Comparison of ENCODE assay signal across 8 cellular contexts in the genomic region with DNA sequence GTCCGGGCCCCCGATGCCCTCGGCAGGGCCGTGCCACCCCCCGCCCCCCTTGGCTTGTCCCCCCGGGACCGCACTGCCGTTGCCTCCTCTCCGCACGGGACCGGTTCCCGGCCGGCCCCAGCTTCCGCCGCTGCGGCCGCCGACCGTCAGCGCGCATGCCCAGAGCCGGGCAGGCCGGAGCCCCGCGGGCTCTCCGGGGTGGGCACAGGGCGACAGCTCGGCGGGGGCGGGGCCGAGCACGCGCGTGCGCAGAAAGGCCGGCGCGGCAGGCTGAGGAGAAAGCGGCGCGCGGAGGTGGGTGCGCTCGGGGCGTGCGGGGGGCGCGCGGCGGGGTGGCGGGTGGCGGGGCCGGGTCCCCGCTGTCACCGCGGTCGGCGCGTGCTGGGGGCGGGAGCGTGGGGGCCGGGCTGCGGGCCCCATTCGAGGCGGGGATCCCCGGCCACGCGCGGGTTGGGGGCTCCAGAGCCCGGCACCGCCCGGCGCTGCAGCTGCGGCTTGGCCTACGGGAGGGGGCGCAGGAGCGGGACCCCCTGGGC. TPM values are rescaled to one million over a fixed set of nuclear protein-coding genes. Genes with fewer than 3 reads are reported as not detected.
DNase-seq lines count a peak whose midpoint lies in the region; ATAC-seq, FAIRE-seq and TF ChIP-seq lines count a peak whose summit lies in the region.

A gene (plus strand): TSS at position 251 of the 536 bp plus-strand sequence. CDS start 21,022 bp downstream, outside the sequence.

- FAIRE-seq in bronchial epithelial cell (lab: Jason Lieb, UNC), result no peak

- H3K27ac ChIP-seq in skin epidermis, result peak within 1 kb of the TSS; percentile 13 to 90 (median 82)

- DNase-seq in GM12865 (ENCODE audit: low read depth) (peak; percentile 92), NCI-H2107 treated with DMSO at 0.1 percent for 48 hours (lab: John Stamatoyannopoulos, UW; ENCODE audit: unreplicated experiment) (peak; percentile 48), activated B cell treated with CpG ODN at 0.5 μM for 24 hours (peak; percentile 89), bronchial epithelial cell (ENCODE audit: low read depth) (peak; percentile 57), iPS-NIHi7 (ENCODE audit: extremely low spot score) (peak; percentile 99)

- H3K36me3 Mint-ChIP-seq in activated B cell treated with CpG ODN at 0.5 μM for 24 hours (ENCODE audit: low read depth), result no peaks in the 10 kb centered on the region

- peaks cover 10% of the 10 kb centered on the region for H3K27me3 Mint-ChIP-seq in activated B cell treated with CpG ODN at 0.5 μM for 24 hours

- TF ChIP-seq CTCF in GM12865 (IDR thresholded peaks at IDR 0.05; ENCODE audit: insufficient read depth, low read depth, low read length, missing control alignments) (no peak), activated B cell treated with CpG ODN at 0.5 μM for 24 hours (IDR thresholded peaks at IDR 0.05) (no peak), bronchial epithelial cell (IDR thresholded peaks at IDR 0.05; ENCODE audit: insufficient read depth, low read length, severe bottlenecking) (no peak)

- H3K9me3 Mint-ChIP-seq in activated B cell treated with CpG ODN at 0.5 μM for 24 hours, result no peaks in the 10 kb centered on the region

- no peaks in the 10 kb centered on the region for H3K27me3 ChIP-seq in bronchial epithelial cell (ENCODE audit: control insufficient read depth, insufficient read depth, low read length)

- ATAC-seq in HG02623 (IDR thresholded peaks at IDR 0.05; ENCODE audit: unreplicated experiment) (peak; percentile 48), activated B cell treated with CpG ODN at 0.5 μM for 24 hours (ENCODE audit: low read depth) (peak; percentile 79), HG03469 (IDR thresholded peaks at IDR 0.05; ENCODE audit: unreplicated experiment) (no peak)

- H3K36me3 ChIP-seq in bronchial epithelial cell (ENCODE audit: control insufficient read depth, insufficient read depth, low read length), result no peaks in the 10 kb centered on the region

- POLR2A ChIA-PET in activated B cell treated with CpG ODN at 0.5 μM for 24 hours (lab: Charles Lee), result interaction anchor here (0.6 to 2.3 kb wide), 12 partner anchors 12 to 510 kb away, joined by 3 to 18 read pairs (median 4); a partner anchor contains a TSS

- H3K4me3 ChIP-seq in GM12865 (ENCODE audit: low read depth, low read length) (peak within 1 kb of the TSS; percentile 92), bronchial epithelial cell (ENCODE audit: low read depth, low read length) (peak within 1 kb of the TSS; percentile 65), skin epidermis (peak within 1 kb of the TSS; percentile 59 to 79 (median 68))

- CTCF ChIA-PET in activated B cell treated with CpG ODN at 0.5 μM for 24 hours (lab: Charles Lee), result interaction anchor here (0.9 to 1.4 kb wide), 2 partner anchors 13 to 45 kb away, joined by 3 read pairs; no protein-coding TSS in a partner anchor

- intact Hi-C loops in activated B cell treated with CpG ODN at 0.5 μM for 24 hours (cut with micrococcal nuclease), result loop anchor here (1.0 to 2.0 kb wide), 4 partner anchors 12 to 135 kb away; a partner anchor contains a TSS

- H3K27ac Mint-ChIP-seq in activated B cell treated with CpG ODN at 0.5 μM for 24 hours, result no peak within 1 kb of the TSS

- peak within 1 kb of the TSS; percentile 83 for H3K4me3 Mint-ChIP-seq in activated B cell treated with CpG ODN at 0.5 μM for 24 hours

- peaks cover 25% of the 10 kb centered on the region for H3K4me1 Mint-ChIP-seq in activated B cell treated with CpG ODN at 0.5 μM for 24 hours

RNA-seq across cellular contexts. Expression of the gene that starts here (rescaled TPM):
- total RNA-seq in activated B cell treated with CpG ODN at 0.5 μM for 24 hours (9.1 and 12.6 TPM in 2 replicates), bronchial epithelial cell (4.7 and 5.4 TPM in 2 replicates)

Comparison
In these comparisons a context has a peak if more than half of its experiments do, and no peak if none do; other contexts are left out.
1. DNase-seq: peak in every context shown above with its lines; median percentile 99 in iPS-NIHi7; 92 in GM12865; 89 in activated B cell treated with CpG ODN at 0.5 μM for 24 hours; 57 in bronchial epithelial cell; 48 in NCI-H2107 treated with DMSO at 0.1 percent for 48 hours.